Comparison of ENCODE assay signal across 8 cellular contexts in the genomic region with DNA sequence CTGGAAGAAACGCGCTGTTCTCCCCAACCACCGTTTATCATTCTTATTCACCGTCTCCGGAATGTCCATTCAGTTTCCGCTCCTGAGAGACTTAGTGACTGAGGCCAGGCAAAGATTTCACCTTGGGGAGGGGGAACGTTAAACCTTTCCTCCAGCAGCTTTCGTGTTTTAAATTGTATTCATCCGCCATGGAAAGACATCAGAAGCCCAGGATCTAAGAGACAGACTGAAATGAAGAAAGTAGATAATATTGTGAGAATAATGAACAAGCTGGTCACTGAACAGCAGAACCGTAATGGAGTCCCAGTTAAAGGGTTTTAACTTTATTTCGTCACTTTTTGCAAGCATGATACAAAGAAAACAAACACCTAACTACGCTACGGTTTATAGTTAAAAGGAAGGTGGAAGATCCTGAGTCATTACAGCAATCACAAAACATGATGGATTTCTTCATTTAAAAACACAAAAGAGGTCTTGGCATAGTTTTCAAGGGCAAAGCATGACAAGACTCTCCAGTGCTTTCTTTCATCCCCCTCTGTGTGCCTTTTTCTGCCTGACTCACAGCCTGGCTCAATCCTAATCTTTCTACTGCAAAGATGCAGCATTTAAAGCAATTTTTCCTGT. TPM values are rescaled to one million over a fixed set of nuclear protein-coding genes. Genes with fewer than 3 reads are reported as not detected.
DNase-seq lines count a peak whose midpoint lies in the region; ATAC-seq and TF ChIP-seq lines count a peak whose summit lies in the region.

No MANE protein-coding gene starts in this region.

- no peaks in the 10 kb centered on the region for H3K27me3 Mint-ChIP-seq in activated T-cell treated with anti-CD3 and anti-CD28 coated beads, Interleukin-2, amount 50 U/mL, for 4 hours (ENCODE audit: low read depth)
- no peaks in the 10 kb centered on the region for H3K27me3 Mint-ChIP-seq in neural crest cell (ENCODE audit: low read depth)

- no peak for ATAC-seq in activated T-cell treated with anti-CD3 and anti-CD28 coated beads, Interleukin-2, amount 50 U/mL, for 4 hours

- H3K4me3 Mint-ChIP-seq in activated T-cell treated with anti-CD3 and anti-CD28 coated beads, Interleukin-2, amount 50 U/mL, for 4 hours, result peak overlapping the region; percentile 88
- peak overlapping the region; percentile 90 for H3K4me3 Mint-ChIP-seq in neural crest cell

- TF ChIP-seq CTCF in RWPE1 (conservative IDR thresholded peaks at IDR 0.05; ENCODE audit: low read depth) (no peak), neural crest cell (conservative IDR thresholded peaks at IDR 0.05) (no peak)

- H3K4me1 Mint-ChIP-seq in activated T-cell treated with anti-CD3 and anti-CD28 coated beads, Interleukin-2, amount 50 U/mL, for 4 hours (ENCODE audit: low read depth), result peaks cover 43% of the 10 kb centered on the region
- H3K4me1 Mint-ChIP-seq in neural crest cell, result peaks cover 53% of the 10 kb centered on the region

- TF ChIP-seq POLR2A in erythroblast (IDR thresholded peaks at IDR 0.05; ENCODE audit: low read length), result peak; percentile 77

- H3K36me3 Mint-ChIP-seq in activated T-cell treated with anti-CD3 and anti-CD28 coated beads, Interleukin-2, amount 50 U/mL, for 4 hours (ENCODE audit: insufficient read depth), result no peaks in the 10 kb centered on the region
- H3K36me3 Mint-ChIP-seq in neural crest cell (ENCODE audit: low read depth), result no peaks in the 10 kb centered on the region

- H3K9me3 Mint-ChIP-seq in activated T-cell treated with anti-CD3 and anti-CD28 coated beads, Interleukin-2, amount 50 U/mL, for 4 hours, result no peaks in the 10 kb centered on the region
- H3K9me3 Mint-ChIP-seq in neural crest cell, result no peaks in the 10 kb centered on the region

- H3K27ac Mint-ChIP-seq in neural crest cell (ENCODE audit: unreplicated experiment), result peak overlapping the region; percentile 98

- CTCF ChIA-PET in RWPE1 (lab: Yijun Ruan, JAX), result interaction anchor here (0.7 to 1.0 kb wide), 3 partner anchors 43 to 59 kb away, joined by 4 to 5 read pairs (median 4); no protein-coding TSS in a partner anchor

- peak overlapping the region; percentile 97 for H3K27ac ChIP-seq in RWPE1

- DNase-seq in activated T-cell treated with anti-CD3 and anti-CD28 coated beads, Interleukin-2, amount 50 U/mL, for 4 hours, result no peak
- no peak for DNase-seq in activated T-cell treated with anti-CD3 and anti-CD28 coated beads, Interleukin-2, amount 50 U/mL, for 48 hours
- DNase-seq in RWPE1 (ENCODE audit: low spot score), result peak; percentile 13
- DNase-seq in erythroblast (lab: John Stamatoyannopoulos, UW), result peak in 1 of 2 experiments; percentile 32
- DNase-seq in neural crest cell (ENCODE audit: low read depth, low spot score), result no peak
- DNase-seq in mucosa of gallbladder (ENCODE audit: low spot score), result no peak
- no peak for DNase-seq in ureter (ENCODE audit: low spot score)
- no peak for DNase-seq in OCI-M2 (lab: John Stamatoyannopoulos, UW; ENCODE audit: unreplicated experiment)

- POLR2A ChIA-PET in RWPE1 (lab: Yijun Ruan, JAX; ENCODE audit: low non-redundant PET), result interaction anchor here (0.6 to 1.0 kb wide), 2 partner anchors 25 to 279 kb away, joined by 3 to 4 read pairs; no protein-coding TSS in a partner anchor

RNA-seq across cellular contexts. Expression of a gene that starts 0.6 kb away (rescaled TPM):
- 10 to 100 TPM in 2 of 3 donors, 1 to 10 TPM in 1; 9.1 to 13.5 (median 12.0) TPM for total RNA-seq in activated T-cell treated with anti-CD3 and anti-CD28 coated beads, Interleukin-2, amount 50 U/mL, for 4 hours
- 12.2 and 12.6 TPM in 2 replicates for total RNA-seq in neural crest cell
- total RNA-seq in mucosa of gallbladder, result 29.0 TPM
- total RNA-seq in ureter, result 20.9 TPM

RNA-seq across cellular contexts. Expression of a gene that starts 59.1 kb away (rescaled TPM):
- total RNA-seq in activated T-cell treated with anti-CD3 and anti-CD28 coated beads, Interleukin-2, amount 50 U/mL, for 4 hours, result under 1 TPM; 0.16 to 0.43 (median 0.16) TPM
- total RNA-seq in neural crest cell, result 7.5 TPM in 2 replicates
- total RNA-seq in mucosa of gallbladder, result 5.6 TPM
- total RNA-seq in ureter, result 1.9 TPM
